1 cellular context compared by ENCODE assay signal in the genomic region with DNA sequence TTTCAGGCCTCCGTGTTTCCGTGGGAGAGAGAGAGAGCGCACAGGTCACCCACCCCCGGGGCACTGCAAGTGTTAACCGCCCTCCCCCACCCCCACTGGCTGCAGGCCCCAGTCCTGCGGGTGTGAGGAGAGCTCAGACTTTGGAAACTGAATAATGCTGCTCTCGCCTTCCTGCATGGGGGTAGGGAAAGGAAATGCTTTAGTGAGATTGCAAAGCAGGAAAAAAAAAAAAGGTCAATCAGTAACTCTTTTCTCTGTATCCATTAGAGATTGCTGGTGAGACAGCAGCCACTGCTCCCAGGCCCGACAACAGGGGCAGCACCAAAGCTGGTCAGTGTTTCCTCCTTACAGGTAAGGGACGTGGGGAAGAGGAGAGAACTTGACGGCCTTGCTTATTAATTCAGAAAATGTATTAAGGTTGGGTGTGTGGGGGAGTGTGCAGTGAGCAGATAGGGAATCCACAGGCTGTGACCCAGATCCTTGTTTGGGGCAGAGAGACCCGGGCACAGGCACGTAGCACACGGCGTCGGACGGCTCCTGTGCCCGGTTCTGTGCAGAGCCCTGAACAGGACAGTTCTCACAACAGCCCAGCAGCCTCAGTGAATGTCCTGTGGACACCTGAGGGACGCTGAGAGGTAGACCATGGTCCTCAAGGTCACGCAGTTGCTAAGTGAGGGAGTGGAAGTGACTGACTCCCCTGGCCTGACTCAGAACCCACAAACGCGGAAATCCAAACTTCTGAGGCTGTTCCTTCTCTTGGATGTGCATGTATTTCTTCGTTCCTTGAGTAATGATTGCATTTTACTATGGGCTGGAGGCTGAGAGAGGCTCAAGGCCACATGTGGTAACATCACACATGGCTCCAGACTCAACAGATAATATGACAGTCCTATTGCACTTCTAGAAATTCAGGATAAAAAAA.
TF ChIP-seq lines count a peak whose summit lies in the region.

No MANE protein-coding gene starts in this region.

TF ChIP-seq in WTC11, 78 proteins besides CTCF, POLR2A, EP300 and RAD21 (continued from another document):
- TF ChIP-seq, protein P1, sequence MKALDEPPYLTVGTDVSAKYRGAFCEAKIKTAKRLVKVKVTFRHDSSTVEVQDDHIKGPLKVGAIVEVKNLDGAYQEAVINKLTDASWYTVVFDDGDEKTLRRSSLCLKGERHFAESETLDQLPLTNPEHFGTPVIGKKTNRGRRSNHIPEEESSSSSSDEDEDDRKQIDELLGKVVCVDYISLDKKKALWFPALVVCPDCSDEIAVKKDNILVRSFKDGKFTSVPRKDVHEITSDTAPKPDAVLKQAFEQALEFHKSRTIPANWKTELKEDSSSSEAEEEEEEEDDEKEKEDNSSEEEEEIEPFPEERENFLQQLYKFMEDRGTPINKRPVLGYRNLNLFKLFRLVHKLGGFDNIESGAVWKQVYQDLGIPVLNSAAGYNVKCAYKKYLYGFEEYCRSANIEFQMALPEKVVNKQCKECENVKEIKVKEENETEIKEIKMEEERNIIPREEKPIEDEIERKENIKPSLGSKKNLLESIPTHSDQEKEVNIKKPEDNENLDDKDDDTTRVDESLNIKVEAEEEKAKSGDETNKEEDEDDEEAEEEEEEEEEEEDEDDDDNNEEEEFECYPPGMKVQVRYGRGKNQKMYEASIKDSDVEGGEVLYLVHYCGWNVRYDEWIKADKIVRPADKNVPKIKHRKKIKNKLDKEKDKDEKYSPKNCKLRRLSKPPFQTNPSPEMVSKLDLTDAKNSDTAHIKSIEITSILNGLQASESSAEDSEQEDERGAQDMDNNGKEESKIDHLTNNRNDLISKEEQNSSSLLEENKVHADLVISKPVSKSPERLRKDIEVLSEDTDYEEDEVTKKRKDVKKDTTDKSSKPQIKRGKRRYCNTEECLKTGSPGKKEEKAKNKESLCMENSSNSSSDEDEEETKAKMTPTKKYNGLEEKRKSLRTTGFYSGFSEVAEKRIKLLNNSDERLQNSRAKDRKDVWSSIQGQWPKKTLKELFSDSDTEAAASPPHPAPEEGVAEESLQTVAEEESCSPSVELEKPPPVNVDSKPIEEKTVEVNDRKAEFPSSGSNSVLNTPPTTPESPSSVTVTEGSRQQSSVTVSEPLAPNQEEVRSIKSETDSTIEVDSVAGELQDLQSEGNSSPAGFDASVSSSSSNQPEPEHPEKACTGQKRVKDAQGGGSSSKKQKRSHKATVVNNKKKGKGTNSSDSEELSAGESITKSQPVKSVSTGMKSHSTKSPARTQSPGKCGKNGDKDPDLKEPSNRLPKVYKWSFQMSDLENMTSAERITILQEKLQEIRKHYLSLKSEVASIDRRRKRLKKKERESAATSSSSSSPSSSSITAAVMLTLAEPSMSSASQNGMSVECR (CRISPR knock-in tag; IDR thresholded peaks at IDR 0.05; ENCODE audit: borderline replicate concordance) = no peak
- TF ChIP-seq, protein P2, sequence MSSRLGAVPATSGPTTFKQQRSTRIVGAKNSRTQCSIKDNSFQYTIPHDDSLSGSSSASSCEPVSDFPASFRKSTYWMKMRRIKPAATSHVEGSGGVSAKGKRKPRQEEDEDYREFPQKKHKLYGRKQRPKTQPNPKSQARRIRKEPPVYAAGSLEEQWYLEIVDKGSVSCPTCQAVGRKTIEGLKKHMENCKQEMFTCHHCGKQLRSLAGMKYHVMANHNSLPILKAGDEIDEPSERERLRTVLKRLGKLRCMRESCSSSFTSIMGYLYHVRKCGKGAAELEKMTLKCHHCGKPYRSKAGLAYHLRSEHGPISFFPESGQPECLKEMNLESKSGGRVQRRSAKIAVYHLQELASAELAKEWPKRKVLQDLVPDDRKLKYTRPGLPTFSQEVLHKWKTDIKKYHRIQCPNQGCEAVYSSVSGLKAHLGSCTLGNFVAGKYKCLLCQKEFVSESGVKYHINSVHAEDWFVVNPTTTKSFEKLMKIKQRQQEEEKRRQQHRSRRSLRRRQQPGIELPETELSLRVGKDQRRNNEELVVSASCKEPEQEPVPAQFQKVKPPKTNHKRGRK (CRISPR knock-in tag; IDR thresholded peaks at IDR 0.05; ENCODE audit: borderline replicate concordance) = no peak
- TF ChIP-seq, protein P3, sequence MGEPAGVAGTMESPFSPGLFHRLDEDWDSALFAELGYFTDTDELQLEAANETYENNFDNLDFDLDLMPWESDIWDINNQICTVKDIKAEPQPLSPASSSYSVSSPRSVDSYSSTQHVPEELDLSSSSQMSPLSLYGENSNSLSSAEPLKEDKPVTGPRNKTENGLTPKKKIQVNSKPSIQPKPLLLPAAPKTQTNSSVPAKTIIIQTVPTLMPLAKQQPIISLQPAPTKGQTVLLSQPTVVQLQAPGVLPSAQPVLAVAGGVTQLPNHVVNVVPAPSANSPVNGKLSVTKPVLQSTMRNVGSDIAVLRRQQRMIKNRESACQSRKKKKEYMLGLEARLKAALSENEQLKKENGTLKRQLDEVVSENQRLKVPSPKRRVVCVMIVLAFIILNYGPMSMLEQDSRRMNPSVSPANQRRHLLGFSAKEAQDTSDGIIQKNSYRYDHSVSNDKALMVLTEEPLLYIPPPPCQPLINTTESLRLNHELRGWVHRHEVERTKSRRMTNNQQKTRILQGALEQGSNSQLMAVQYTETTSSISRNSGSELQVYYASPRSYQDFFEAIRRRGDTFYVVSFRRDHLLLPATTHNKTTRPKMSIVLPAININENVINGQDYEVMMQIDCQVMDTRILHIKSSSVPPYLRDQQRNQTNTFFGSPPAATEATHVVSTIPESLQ (CRISPR knock-in tag; IDR thresholded peaks at IDR 0.05) = no peak
- TF ChIP-seq ZBTB21 (CRISPR knock-in tag; IDR thresholded peaks at IDR 0.05; ENCODE audit: borderline replicate concordance) = no peak
- TF ChIP-seq, protein P4, sequence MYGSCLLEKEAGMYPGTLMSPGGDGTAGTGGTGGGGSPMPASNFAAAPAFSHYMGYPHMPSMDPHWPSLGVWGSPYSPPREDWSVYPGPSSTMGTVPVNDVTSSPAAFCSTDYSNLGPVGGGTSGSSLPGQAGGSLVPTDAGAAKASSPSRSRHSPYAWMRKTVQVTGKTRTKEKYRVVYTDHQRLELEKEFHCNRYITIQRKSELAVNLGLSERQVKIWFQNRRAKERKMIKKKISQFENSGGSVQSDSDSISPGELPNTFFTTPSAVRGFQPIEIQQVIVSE (CRISPR knock-in tag; IDR thresholded peaks at IDR 0.05; ENCODE audit: borderline replicate concordance) = no peak
- no peak for TF ChIP-seq CREM (CRISPR knock-in tag; IDR thresholded peaks at IDR 0.05)
TF ChIP-seq in WTC11: peak in this region for 0.
